In genomic region chr4:158754385-158755180, GRCh38 we compare ENCODE assay signal across 19 cellular contexts. TPM values are rescaled to one million over a fixed set of nuclear protein-coding genes. Genes with fewer than 3 reads are reported as not detected.
A peak's percentile ranks its signal among the peaks of the same experiment; 100 is the strongest.
DNase-seq lines count a peak whose midpoint lies in the region; ATAC-seq and TF ChIP-seq lines count a peak whose summit lies in the region.
"Had no signal": no experiment of that assay in that cellular context is flagged by ENCODE, and none has a peak within 500 bp of the region (broad histone marks: within the 10 kb centered on the region; RNA-seq: fewer than 3 reads in every experiment).

No MANE protein-coding gene starts in this region.

- H3K4me3 ChIP-seq in AG04449 (ENCODE audit: low read depth, low read length), result no peak overlapping the region
- no peak overlapping the region for H3K4me3 ChIP-seq in adipocyte (ENCODE audit: low read length)
- H3K4me3 ChIP-seq in fibroblast of the aortic adventitia (ENCODE audit: low read depth, low read length), result no peak overlapping the region

- H3K36me3 ChIP-seq in adipocyte (ENCODE audit: control insufficient read depth, insufficient read depth, low read length, severe bottlenecking), result no peaks in the 10 kb centered on the region

- H3K27me3 ChIP-seq in adipocyte (replicated peaks; ENCODE audit: control insufficient read depth, insufficient read depth, low read length), result no peaks in the 10 kb centered on the region

- TF ChIP-seq CTCF in AG04449 (IDR thresholded peaks at IDR 0.05; ENCODE audit: insufficient read depth, low read length, missing control alignments), result no peak
- TF ChIP-seq CTCF in fibroblast of the aortic adventitia (IDR thresholded peaks at IDR 0.05; ENCODE audit: insufficient read depth, low read length), result no peak

- CTCF ChIA-PET in AG04449 (lab: Yijun Ruan, JAX), result interaction anchor here (1.0 to 2.4 kb wide), 3 partner anchors 15 to 27 kb away, joined by 3 to 6 read pairs (median 4); no protein-coding TSS in a partner anchor

- DNase-seq in AG04449 (ENCODE audit: low read depth, low spot score) (peak; percentile 73), GM03348 (ENCODE audit: low spot score) (peak; percentile 64), adipocyte (ENCODE audit: low read depth) (peak; percentile 50), fibroblast of the aortic adventitia (ENCODE audit: low read depth) (peak; percentile 56), COLO829 (ENCODE audit: low spot score) (no peak)
- DNase-seq in activated T-cell treated with anti-CD3 and anti-CD28 coated beads, Interleukin-2, amount 50 U/mL, for 1 hour, result no peak
- DNase-seq: CD4-positive, alpha-beta memory T cell; DND-41; HCEC 1CT; NCI-H1048; NCI-H146; NCI-H2081 treated with DMSO at 0.1 percent for 48 hours; NCI-H2227 treated with DMSO at 0.1 percent for 48 hours; NCI-H526 treated with DMSO at 0.1 percent for 48 hours; NK-92 treated with Interleukin-12 subunit alpha and Interleukin-12 subunit beta, amount 100 ng/mL, for 24 hours; PC-3; T-helper 1 cell had no signal

- H3K9me3 ChIP-seq in adipocyte (ENCODE audit: control insufficient read depth, low read length), result no peaks in the 10 kb centered on the region

- POLR2A ChIA-PET in AG04449 (lab: Yijun Ruan, JAX), result interaction anchor here (1.0 to 2.6 kb wide), 2 partner anchors 12 to 56 kb away, joined by 3 to 8 read pairs; no protein-coding TSS in a partner anchor

- no peak for ATAC-seq in HG03097 (IDR thresholded peaks at IDR 0.05; ENCODE audit: low FRiP score, unreplicated experiment)
- no peak for ATAC-seq in GM19395 (IDR thresholded peaks at IDR 0.05; ENCODE audit: unreplicated experiment)
- ATAC-seq: PC-3 had no signal

- peak overlapping the region; percentile 58 for H3K9ac ChIP-seq in adipocyte (ENCODE audit: low read length)

- H3K4me1 ChIP-seq in adipocyte (ENCODE audit: control insufficient read depth, insufficient read depth, low read length), result peaks cover 35% of the 10 kb centered on the region

RNA-seq across cellular contexts. Expression of gene FNIP2, which starts 14.2 kb away (rescaled TPM):
- total RNA-seq in fibroblast of the aortic adventitia (ENCODE audit: low replicate concordance), result 21.2 and 34.3 TPM in 2 replicates

RNA-seq across cellular contexts. Expression of gene PPID, which starts 31.4 kb away (rescaled TPM):
- 23.6 and 45.1 TPM in 2 replicates for total RNA-seq in fibroblast of the aortic adventitia (ENCODE audit: low replicate concordance)

Comparison
In these comparisons a context has a peak if more than half of its experiments do, and no peak if none do; other contexts are left out.
1. DNase-seq: peak in AG04449 (single experiment), GM03348 (single experiment), adipocyte (single experiment) and fibroblast of the aortic adventitia (single experiment); none in COLO829 (single experiment) and activated T-cell treated with anti-CD3 and anti-CD28 coated beads, Interleukin-2, amount 50 U/mL, for 1 hour (single experiment).